26 cellular contexts compared by ENCODE assay signal in the genomic region with DNA sequence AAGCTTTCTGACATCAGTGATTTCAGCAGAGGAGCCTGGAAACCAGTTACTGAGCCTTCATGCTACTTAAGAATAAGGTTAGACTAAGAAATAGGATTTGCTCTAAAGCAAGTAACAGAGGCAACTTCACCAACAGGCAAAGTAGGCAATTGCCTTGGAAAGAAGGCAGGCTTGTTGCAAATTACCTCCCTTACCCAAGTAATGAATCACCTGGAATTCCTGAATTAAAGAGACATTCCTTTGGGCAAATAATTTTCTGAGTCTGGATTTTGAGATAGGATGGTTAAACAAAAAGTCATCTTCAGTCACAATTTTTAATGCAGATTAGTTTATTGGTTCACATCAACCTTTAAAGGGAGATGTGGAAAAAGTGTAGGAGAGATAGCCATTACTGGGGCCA.
"Had no signal": no experiment of that assay in that cellular context is flagged by ENCODE, and none has a peak within 500 bp of the region (broad histone marks: within the 10 kb centered on the region; RNA-seq: fewer than 3 reads in every experiment).

No MANE protein-coding gene starts in this region.

- H3K36me3 Mint-ChIP-seq: mesothelial cell of epicardium; naive B cell; natural killer cell; stimulated activated naive B cell treated with anti-CD40 and anti-IgM and Interleukin-4, amounts not matched to agents 10 μg/mL and 1 μg/mL and 100 μg/mL, for 72 hours had no signal

- H3K4me1 ChIP-seq: pancreas, psoas muscle, right lobe of liver, testis, thyroid gland, vagina had no signal

- H3K4me2 ChIP-seq: hepatocyte had no signal

- H3K36me3 ChIP-seq: pancreas, right atrium auricular region, vagina had no signal

- H3K4me1 Mint-ChIP-seq: naive B cell; natural killer cell; stimulated activated naive B cell treated with anti-CD40 and anti-IgM and Interleukin-4, amounts not matched to agents 10 μg/mL and 1 μg/mL and 100 μg/mL, for 72 hours had no signal

- H3K27ac Mint-ChIP-seq: mesothelial cell of epicardium; naive B cell; natural killer cell; stimulated activated naive B cell treated with anti-CD40 and anti-IgM and Interleukin-4, amounts not matched to agents 10 μg/mL and 1 μg/mL and 100 μg/mL, for 72 hours had no signal

- H2AFZ ChIP-seq: hepatocyte had no signal

- H3K27me3 ChIP-seq: hepatocyte, pancreas, right atrium auricular region, right lobe of liver, stomach, testis, thyroid gland, transverse colon, upper lobe of left lung, vagina had no signal

- H3K4me3 ChIP-seq: hepatocyte, left ventricle myocardium inferior, lung, pancreas, psoas muscle, right atrium auricular region, right lobe of liver, stomach, testis, thyroid gland, transverse colon, upper lobe of left lung, vagina had no signal

- H3K9me3 Mint-ChIP-seq: mesothelial cell of epicardium; stimulated activated naive B cell treated with anti-CD40 and anti-IgM and Interleukin-4, amounts not matched to agents 10 μg/mL and 1 μg/mL and 100 μg/mL, for 72 hours had no signal

- FAIRE-seq: keratinocyte, pancreas had no signal

- H3K27ac ChIP-seq: hepatocyte, left ventricle myocardium inferior, pancreas, psoas muscle, right atrium auricular region, right lobe of liver, stomach, testis, thyroid gland, transverse colon, upper lobe of left lung, vagina had no signal

- H3K4me3 Mint-ChIP-seq: mesothelial cell of epicardium; naive B cell; natural killer cell; stimulated activated naive B cell treated with anti-CD40 and anti-IgM and Interleukin-4, amounts not matched to agents 10 μg/mL and 1 μg/mL and 100 μg/mL, for 72 hours had no signal

- DNase-seq: left ventricle myocardium inferior; mesendoderm; naive B cell; natural killer cell; nucleus accumbens; pancreas; posterior cingulate gyrus; psoas muscle; right lobe of liver; stimulated activated CD4-positive, alpha-beta T cell treated with anti-CD3 and anti-CD28 coated beads, Interleukin-12 subunit alpha, Interleukin-12 subunit beta, amount 100 ng/mL, for 4 hours; stimulated activated CD4-positive, alpha-beta T cell treated with anti-CD3 and anti-CD28 coated beads, Interleukin-15, amount 100 ng/mL, for 24 hours; stimulated activated CD4-positive, alpha-beta T cell treated with anti-CD3 and anti-CD28 coated beads, Interleukin-2, amount 100 ng/mL, for 24 hours; stimulated activated CD4-positive, alpha-beta T cell treated with anti-CD3 and anti-CD28 coated beads, Interleukin-4, amount 100 ng/mL, for 1 hour; stimulated activated naive B cell treated with anti-CD40 and anti-IgM and Interleukin-4, amounts not matched to agents 10 μg/mL and 1 μg/mL and 100 μg/mL, for 72 hours; stimulated activated naive CD8-positive, alpha-beta T cell treated with anti-CD3 and anti-CD28 coated beads, Interleukin-15, Interleukin-2, amounts not matched to agents 100 U/mL and 50 U/mL, for 24 hours; stomach; testis; thyroid gland; transverse colon; upper lobe of left lung had no signal

- H3K9me3 ChIP-seq: left ventricle myocardium inferior, pancreas, psoas muscle, right atrium auricular region, right lobe of liver, stomach, testis, thyroid gland, transverse colon, upper lobe of left lung, vagina had no signal

- ATAC-seq: natural killer cell; pancreas; psoas muscle; stimulated activated naive B cell treated with anti-CD40 and anti-IgM and Interleukin-4, amounts not matched to agents 10 μg/mL and 1 μg/mL and 100 μg/mL, for 72 hours; stimulated activated naive CD8-positive, alpha-beta T cell treated with anti-CD3 and anti-CD28 coated beads, Interleukin-15, Interleukin-2, amounts not matched to agents 100 U/mL and 50 U/mL, for 24 hours had no signal

- H3K79me2 ChIP-seq: hepatocyte had no signal
